8 cellular contexts compared by ENCODE assay signal in genomic region chr17:35373984-35374765, GRCh38. TPM values are rescaled to one million over a fixed set of nuclear protein-coding genes. Genes with fewer than 3 reads are reported as not detected.
DNase-seq lines count a peak whose midpoint lies in the region; ATAC-seq and TF ChIP-seq lines count a peak whose summit lies in the region.

No MANE protein-coding gene starts in this region.

- H3K9ac ChIP-seq in SK-N-MC (ENCODE audit: insufficient read length) (peak overlapping the region; percentile 97), rectal smooth muscle tissue (ENCODE audit: low read length) (peak overlapping the region; percentile 76)

- H3K4me3 ChIP-seq in SK-N-MC (peak overlapping the region; percentile 95), right atrium auricular region (peak overlapping the region; percentile 67 to 72), rectal smooth muscle tissue (ENCODE audit: low read length) (peak overlapping the region; percentile 71)

- H3K9me3 ChIP-seq in SK-N-MC (ENCODE audit: low read depth, low read length) (peaks cover 21% of the 10 kb centered on the region), right atrium auricular region (peaks cover 0 to 14% of the 10 kb centered on the region in 2 donors)

- no peak for TF ChIP-seq CTCF in right atrium auricular region (IDR thresholded peaks at IDR 0.05)

- H3K36me3 ChIP-seq in SK-N-MC (ENCODE audit: insufficient read depth, low read length) (peaks cover 31% of the 10 kb centered on the region), right atrium auricular region (no peaks in the 10 kb centered on the region), rectal smooth muscle tissue (ENCODE audit: control insufficient read depth, insufficient read depth, low read length) (no peaks in the 10 kb centered on the region)

- H3K27me3 ChIP-seq in right atrium auricular region (no peaks in the 10 kb centered on the region), rectal smooth muscle tissue (ENCODE audit: control insufficient read depth, insufficient read depth, low read length) (no peaks in the 10 kb centered on the region)

- H3K4me1 ChIP-seq in right atrium auricular region (peaks cover 0 to 17% of the 10 kb centered on the region in 2 donors), rectal smooth muscle tissue (ENCODE audit: control insufficient read depth, insufficient read depth, low read length) (peaks cover 5% of the 10 kb centered on the region)

- ATAC-seq in HG03196 (IDR thresholded peaks at IDR 0.05; ENCODE audit: unreplicated experiment), result peak; percentile 49
- ATAC-seq in GM21367 (IDR thresholded peaks at IDR 0.05; ENCODE audit: unreplicated experiment), result no peak

- peak; percentile 67 for DNase-seq in EL
- DNase-seq in SK-N-MC (ENCODE audit: low read depth, low spot score), result no peak
- DNase-seq in amniotic epithelial cell (ENCODE audit: low read depth), result peak; percentile 51
- peak; percentile 70 for DNase-seq in right atrium auricular region (ENCODE audit: low spot score)
- DNase-seq in NCI-H774 (lab: John Stamatoyannopoulos, UW), result no peak

- H3K27ac ChIP-seq in SK-N-MC (peak overlapping the region; percentile 96), right atrium auricular region (peak overlapping the region; percentile 92), rectal smooth muscle tissue (ENCODE audit: low read depth, low read length) (peak overlapping the region; percentile 97)

RNA-seq across cellular contexts. Expression of gene SLFN11, which starts 0.8 kb away (rescaled TPM):
- total RNA-seq in right atrium auricular region, result 10 to 100 TPM; 19.8 to 20.8 TPM

RNA-seq across cellular contexts. Expression of gene SLFN12, which starts 58.1 kb away (rescaled TPM):
- total RNA-seq in right atrium auricular region, result 1 to 10 TPM; 3.4 to 3.6 TPM

Comparison
In these comparisons a context has a peak if more than half of its experiments do, and no peak if none do; other contexts are left out.
1. DNase-seq: peak in EL (single experiment), amniotic epithelial cell (single experiment) and right atrium auricular region (single experiment); none in SK-N-MC (single experiment) and NCI-H774 (single experiment).
2. Peak in every context shown above with its lines, with median percentiles within 50 percentile points of each other: H3K27ac ChIP-seq and H3K4me3 ChIP-seq.